ENCODE assay signal across 22 cellular contexts in the genomic region with DNA sequence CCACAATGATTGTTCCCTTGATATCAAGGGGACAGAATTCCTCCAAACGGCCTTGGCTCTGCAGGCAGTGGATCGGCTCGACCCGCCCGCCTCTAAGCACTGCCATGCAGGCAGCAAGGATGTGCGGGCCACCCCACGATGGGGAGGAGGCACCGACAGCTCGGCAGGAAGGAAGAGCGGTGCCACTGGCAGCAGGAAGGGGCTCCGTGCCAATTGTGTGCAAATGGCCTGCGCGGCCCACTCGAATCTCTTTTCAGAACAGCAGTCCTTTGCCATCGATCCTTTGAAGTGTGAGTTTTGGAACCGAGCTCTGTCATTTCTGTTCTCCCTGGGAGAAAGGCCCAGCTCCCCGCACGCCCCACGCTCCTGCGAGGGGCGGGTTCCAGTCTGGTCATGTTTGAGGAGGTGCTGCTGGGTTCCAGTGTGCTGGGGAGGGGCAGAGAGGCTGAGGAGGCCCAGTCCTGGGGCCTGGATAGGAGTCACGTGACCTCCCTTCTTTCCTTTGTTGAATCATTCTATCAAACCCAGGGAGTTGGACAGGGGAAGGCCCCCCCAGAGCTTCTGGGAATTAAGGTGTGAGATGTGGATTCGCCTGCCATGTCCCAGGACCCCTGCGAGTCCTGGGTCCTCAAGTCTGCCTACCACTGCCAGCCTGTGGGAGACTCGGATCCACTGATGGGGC.
"Had no signal": no experiment of that assay in that cellular context is flagged by ENCODE, and none has a peak within 500 bp of the region (broad histone marks: within the 10 kb centered on the region; RNA-seq: fewer than 3 reads in every experiment).

No MANE protein-coding gene starts in this region.

- H3K9me3 Mint-ChIP-seq: activated CD4-positive, alpha-beta memory T cell treated with anti-CD3 and anti-CD28 coated beads for 36 hours; activated T-helper 1 cell treated with anti-CD3 and anti-CD28 coated beads, Interleukin-12 subunit alpha, Interleukin-12 subunit beta, Interleukin-2, Interleukin-4 antibody, amounts not matched to agents 30 ng/mL and 10 ng/mL and 1 ng/mL, durations not matched to agents 14 hours and 24 hours and 36 hours; nephron progenitor cell; stimulated activated naive CD8-positive, alpha-beta T cell treated with anti-CD3 and anti-CD28 coated beads, Interleukin-15, Interleukin-2, amounts not matched to agents 100 ng/mL and 50 ng/mL, for 24 hours had no signal

- H3K27ac ChIP-seq: adrenal gland, colonic mucosa, gastroesophageal sphincter, pancreas, psoas muscle, tibial artery, upper lobe of right lung had no signal

- H3K4me1 Mint-ChIP-seq: activated CD4-positive, alpha-beta T cell treated with anti-CD3 and anti-CD28 coated beads, Interleukin-2, amount 10 ng/mL, durations not matched to agents 24 days and 14 days had no signal

- H3K4me3 Mint-ChIP-seq: activated CD4-positive, alpha-beta memory T cell treated with anti-CD3 and anti-CD28 coated beads for 36 hours; activated CD4-positive, alpha-beta T cell treated with anti-CD3 and anti-CD28 coated beads, Interleukin-2, amount 10 ng/mL, durations not matched to agents 24 days and 14 days; activated naive CD8-positive, alpha-beta T cell; activated T-helper 1 cell treated with anti-CD3 and anti-CD28 coated beads, Interleukin-12 subunit alpha, Interleukin-12 subunit beta, Interleukin-2, Interleukin-4 antibody, amounts not matched to agents 30 ng/mL and 10 ng/mL and 1 ng/mL, durations not matched to agents 14 hours and 24 hours and 36 hours; nephron progenitor cell; stimulated activated naive CD8-positive, alpha-beta T cell treated with anti-CD3 and anti-CD28 coated beads, Interleukin-15, Interleukin-2, amounts not matched to agents 100 ng/mL and 50 ng/mL, for 24 hours had no signal

- H3K36me3 ChIP-seq: adrenal gland, colonic mucosa, tibial artery, upper lobe of right lung had no signal

- H3K9me3 ChIP-seq: adrenal gland, colonic mucosa, gastroesophageal sphincter, pancreas, psoas muscle, tibial artery, upper lobe of right lung had no signal

- H3K27me3 ChIP-seq: adrenal gland, colonic mucosa, gastroesophageal sphincter, pancreas, upper lobe of right lung had no signal

- H3K4me1 ChIP-seq: adrenal gland, colonic mucosa, gastroesophageal sphincter, pancreas, psoas muscle, tibial artery, upper lobe of right lung had no signal

- H3K4me3 ChIP-seq: adrenal gland, colonic mucosa, gastroesophageal sphincter, pancreas, psoas muscle, tibial artery, upper lobe of right lung had no signal

- H3K36me3 Mint-ChIP-seq: activated CD4-positive, alpha-beta memory T cell treated with anti-CD3 and anti-CD28 coated beads for 36 hours; activated naive CD8-positive, alpha-beta T cell had no signal

- H3K27ac Mint-ChIP-seq: activated CD4-positive, alpha-beta memory T cell treated with anti-CD3 and anti-CD28 coated beads for 36 hours; activated CD4-positive, alpha-beta T cell treated with anti-CD3 and anti-CD28 coated beads, Interleukin-2, amount 10 ng/mL, durations not matched to agents 24 days and 14 days; activated naive CD8-positive, alpha-beta T cell; activated T-helper 1 cell treated with anti-CD3 and anti-CD28 coated beads, Interleukin-12 subunit alpha, Interleukin-12 subunit beta, Interleukin-2, Interleukin-4 antibody, amounts not matched to agents 30 ng/mL and 10 ng/mL and 1 ng/mL, durations not matched to agents 14 hours and 24 hours and 36 hours; stimulated activated naive CD8-positive, alpha-beta T cell treated with anti-CD3 and anti-CD28 coated beads, Interleukin-15, Interleukin-2, amounts not matched to agents 100 ng/mL and 50 ng/mL, for 24 hours had no signal

- DNase-seq: activated CD4-positive, alpha-beta memory T cell treated with anti-CD3 and anti-CD28 coated beads for 36 hours; activated CD4-positive, alpha-beta T cell treated with anti-CD3 and anti-CD28 coated beads, Interleukin-2, amount 10 ng/mL, durations not matched to agents 24 days and 14 days; activated CD4-positive, CD25-positive, alpha-beta regulatory T cell treated with anti-CD3 and anti-CD28 coated beads, Interleukin-2, amount 50 U/mL, for 72 hours; activated CD8-positive, alpha-beta memory T cell treated with anti-CD3 and anti-CD28 coated beads, Interleukin-2, amount 50 U/mL, for 4 hours; activated naive CD4-positive, alpha-beta T cell treated with Interleukin-2 at 50 U/mL for 16 hours; activated T-cell treated with anti-CD3 and anti-CD28 coated beads, Interleukin-2, amount 50 U/mL, for 1 hour; adrenal gland; colonic mucosa; effector memory CD4-positive, alpha-beta T cell; hippocampal formation; left cardiac atrium; left ventricle myocardium superior; nephron progenitor cell; psoas muscle; T-helper 2 cell; tibial artery; upper lobe of right lung had no signal
